ENCODE assay signal across 1 cellular context in genomic region chr22:19717691-19718254, GRCh38.
TF ChIP-seq lines count a peak whose summit lies in the region.

No MANE protein-coding gene starts in this region.

TF ChIP-seq in IMR-90, 13 proteins besides CTCF, POLR2A, EP300 and RAD21 (continued from another document):
- TF ChIP-seq USF2 (IDR thresholded peaks at IDR 0.05; ENCODE audit: low read depth, low read length) (no peak), NFE2L2 (IDR thresholded peaks at IDR 0.05; ENCODE audit: low read depth, low read length) (no peak), RCOR1 (IDR thresholded peaks at IDR 0.05; ENCODE audit: insufficient replicate concordance, low read length) (no peak), MXI1 (IDR thresholded peaks at IDR 0.05; ENCODE audit: borderline replicate concordance, low read depth, low read length) (peak; percentile 69), SMC3 (IDR thresholded peaks at IDR 0.05; ENCODE audit: low read depth, low read length) (peak; percentile 68), CHD1 (IDR thresholded peaks at IDR 0.05; ENCODE audit: low read depth, low read length) (no peak)
TF ChIP-seq in IMR-90: peak in this region for 3.
